14 cellular contexts compared by ENCODE assay signal in genomic region chr1:85617582-85618237, GRCh38.
DNase-seq lines count a peak whose midpoint lies in the region; ATAC-seq and TF ChIP-seq lines count a peak whose summit lies in the region.
"Had no signal": no experiment of that assay in that cellular context is flagged by ENCODE, and none has a peak within 500 bp of the region (broad histone marks: within the 10 kb centered on the region; RNA-seq: fewer than 3 reads in every experiment).

No MANE protein-coding gene starts in this region.

- DNase-seq in AG09309 (ENCODE audit: low read depth) (peak; percentile 32), amniotic stem cell (lab: John Stamatoyannopoulos, UW) (peak; percentile 72), glomerular visceral epithelial cell (ENCODE audit: extremely low spot score) (peak; percentile 77), DMS 273 (lab: John Stamatoyannopoulos, UW; ENCODE audit: unreplicated experiment) (no peak), NCI-H2171 treated with DMSO at 0.1 percent for 48 hours (lab: John Stamatoyannopoulos, UW) (no peak)
- DNase-seq: activated T-cell treated with anti-CD3 and anti-CD28 coated beads, Interleukin-2, amount 50 U/mL, for 72 hours; AML-193; DMS79 treated with DMSO at 0.1 percent for 48 hours; Kasumi-1; NCI-H2081 treated with DMSO at 0.1 percent for 48 hours; stimulated activated naive CD4-positive, alpha-beta T cell had no signal

- no peak overlapping the region for H3K4me3 ChIP-seq in AG09309 (ENCODE audit: control insufficient read depth, low read depth, low read length)

- no peak for TF ChIP-seq CTCF in AG09309 (IDR thresholded peaks at IDR 0.05; ENCODE audit: control insufficient read depth, insufficient read depth, low read depth, low read length, missing control alignments)

- ATAC-seq in GM21619 (IDR thresholded peaks at IDR 0.05; ENCODE audit: unreplicated experiment) (peak; percentile 48), HG03442 (IDR thresholded peaks at IDR 0.05; ENCODE audit: unreplicated experiment) (no peak), HG03045 (IDR thresholded peaks at IDR 0.05; ENCODE audit: unreplicated experiment) (no peak)
- ATAC-seq: activated T-cell treated with anti-CD3 and anti-CD28 coated beads, Interleukin-2, amount 50 U/mL, for 72 hours had no signal

Comparison
In these comparisons a context has a peak if more than half of its experiments do, and no peak if none do; other contexts are left out.
1. DNase-seq: peak in AG09309 (single experiment), amniotic stem cell (single experiment) and glomerular visceral epithelial cell (single experiment); none in DMS 273 (single experiment) and NCI-H2171 treated with DMSO at 0.1 percent for 48 hours (single experiment).